Comparison of ENCODE assay signal across 1 cellular context in the genomic region with DNA sequence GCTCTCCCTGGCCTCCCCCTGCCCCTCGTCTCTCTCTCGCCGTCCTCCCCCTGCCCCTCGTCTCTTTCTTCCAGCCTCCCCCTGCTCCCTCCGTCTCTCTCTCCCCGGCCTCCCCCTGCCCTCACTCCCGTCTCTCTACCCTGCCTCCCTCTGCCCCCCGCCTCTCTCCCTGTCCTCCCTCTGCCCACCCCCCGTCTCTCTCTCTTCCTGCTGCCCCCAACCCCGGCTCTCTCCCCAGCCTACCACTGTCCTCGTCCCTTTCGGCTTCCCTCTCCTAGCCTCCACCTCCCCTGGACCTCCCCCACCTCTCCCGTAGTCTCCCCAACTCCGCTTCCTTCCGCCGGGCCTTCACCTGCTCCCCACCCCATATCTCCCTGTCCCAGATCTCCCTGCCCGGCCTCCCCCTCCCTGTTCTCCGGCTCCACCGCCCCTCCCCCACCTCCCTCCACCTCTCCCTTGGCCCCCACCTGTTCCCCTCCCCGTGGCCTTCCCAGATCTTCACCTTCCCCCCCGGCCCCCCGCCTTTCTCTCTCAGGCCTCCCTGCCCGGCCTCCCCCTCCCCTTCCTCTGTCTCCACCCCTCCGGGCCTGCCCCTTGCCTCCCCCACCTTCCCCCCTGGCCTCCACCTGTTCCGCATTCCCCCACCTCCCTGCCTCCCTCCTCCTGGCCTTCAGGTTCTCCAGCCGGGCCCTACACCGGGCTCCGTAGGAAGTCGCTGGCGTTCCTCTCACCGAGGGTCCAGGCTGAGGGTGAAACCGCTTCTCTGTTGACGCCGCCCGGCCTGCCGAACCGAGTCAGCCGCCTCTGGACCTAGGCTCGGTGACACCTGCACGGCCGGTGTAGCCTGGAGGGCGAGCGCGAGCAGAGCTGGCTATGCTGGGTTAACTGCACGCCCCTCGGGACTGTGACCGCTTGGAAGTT.
TF ChIP-seq lines count a peak whose summit lies in the region.

No MANE protein-coding gene starts in this region.

TF ChIP-seq in K562, 482 proteins besides CTCF, POLR2A, EP300 and RAD21 (continued from another document and continues in another):
- TF ChIP-seq MYC (IDR thresholded peaks at IDR 0.05; ENCODE audit: low read depth, low read length) (no peak), MYC (CRISPR knock-in tag; IDR thresholded peaks at IDR 0.05; ENCODE audit: borderline replicate concordance, low read depth) (no peak), SLC30A9 (CRISPR knock-in tag; IDR thresholded peaks at IDR 0.05) (no peak), POLR3A (IDR thresholded peaks at IDR 0.05; ENCODE audit: borderline replicate concordance, extremely low read depth, insufficient read depth, insufficient read length) (no peak), C11orf30 (IDR thresholded peaks at IDR 0.05; ENCODE audit: low read depth) (no peak), ZNF263 (CRISPR knock-in tag; IDR thresholded peaks at IDR 0.05; ENCODE audit: borderline replicate concordance) (no peak), ZBED1 (IDR thresholded peaks at IDR 0.05) (no peak), ZNF217 (CRISPR knock-in tag; IDR thresholded peaks at IDR 0.05) (no peak), PHB2 (IDR thresholded peaks at IDR 0.05; ENCODE audit: low read depth) (no peak), ETV1 (tag; conservative IDR thresholded peaks at IDR 0.05; ENCODE audit: low read depth) (peak; percentile 54), XRCC4 (IDR thresholded peaks at IDR 0.05; ENCODE audit: extremely low read depth, insufficient read depth, insufficient read length) (no peak), SRSF7 (optimal IDR thresholded peaks at IDR 0.05; ENCODE audit: low read depth, low read length) (no peak), MTA1 (IDR thresholded peaks at IDR 0.05; ENCODE audit: borderline replicate concordance) (peak; percentile 49; the same call in 1 of the 2 replicates), SRSF9 (IDR thresholded peaks at IDR 0.05; ENCODE audit: borderline replicate concordance, low read depth, low read length) (no peak), SMAD1 (IDR thresholded peaks at IDR 0.05; ENCODE audit: low read depth, low read length, partially characterized antibody) (no peak), PTTG1 (tag; IDR thresholded peaks at IDR 0.05; ENCODE audit: low read depth) (no peak), BRCA1 (IDR thresholded peaks at IDR 0.05) (no peak), BRCA1 (CRISPR knock-in tag; IDR thresholded peaks at IDR 0.05) (no peak), PURB (CRISPR knock-in tag; IDR thresholded peaks at IDR 0.05; ENCODE audit: low read depth) (no peak), ESRRA (IDR thresholded peaks at IDR 0.05; ENCODE audit: borderline replicate concordance, low read depth) (no peak), LCOR (CRISPR knock-in tag; IDR thresholded peaks at IDR 0.05) (no peak), E2F4 (CRISPR knock-in tag; IDR thresholded peaks at IDR 0.05; ENCODE audit: low read depth) (no peak), ZNF444 (CRISPR knock-in tag; IDR thresholded peaks at IDR 0.05) (no peak), ZNF224 (CRISPR knock-in tag; IDR thresholded peaks at IDR 0.05) (no peak), ZBTB40 (IDR thresholded peaks at IDR 0.05) (no peak), ZBTB40 (CRISPR knock-in tag; IDR thresholded peaks at IDR 0.05) (no peak), ZNF408 (CRISPR knock-in tag; IDR thresholded peaks at IDR 0.05; ENCODE audit: low read depth) (no peak), LARP7 (IDR thresholded peaks at IDR 0.05) (peak; percentile 3; the same call in 1 of the 2 replicates)
- TF ChIP-seq, protein P1, sequence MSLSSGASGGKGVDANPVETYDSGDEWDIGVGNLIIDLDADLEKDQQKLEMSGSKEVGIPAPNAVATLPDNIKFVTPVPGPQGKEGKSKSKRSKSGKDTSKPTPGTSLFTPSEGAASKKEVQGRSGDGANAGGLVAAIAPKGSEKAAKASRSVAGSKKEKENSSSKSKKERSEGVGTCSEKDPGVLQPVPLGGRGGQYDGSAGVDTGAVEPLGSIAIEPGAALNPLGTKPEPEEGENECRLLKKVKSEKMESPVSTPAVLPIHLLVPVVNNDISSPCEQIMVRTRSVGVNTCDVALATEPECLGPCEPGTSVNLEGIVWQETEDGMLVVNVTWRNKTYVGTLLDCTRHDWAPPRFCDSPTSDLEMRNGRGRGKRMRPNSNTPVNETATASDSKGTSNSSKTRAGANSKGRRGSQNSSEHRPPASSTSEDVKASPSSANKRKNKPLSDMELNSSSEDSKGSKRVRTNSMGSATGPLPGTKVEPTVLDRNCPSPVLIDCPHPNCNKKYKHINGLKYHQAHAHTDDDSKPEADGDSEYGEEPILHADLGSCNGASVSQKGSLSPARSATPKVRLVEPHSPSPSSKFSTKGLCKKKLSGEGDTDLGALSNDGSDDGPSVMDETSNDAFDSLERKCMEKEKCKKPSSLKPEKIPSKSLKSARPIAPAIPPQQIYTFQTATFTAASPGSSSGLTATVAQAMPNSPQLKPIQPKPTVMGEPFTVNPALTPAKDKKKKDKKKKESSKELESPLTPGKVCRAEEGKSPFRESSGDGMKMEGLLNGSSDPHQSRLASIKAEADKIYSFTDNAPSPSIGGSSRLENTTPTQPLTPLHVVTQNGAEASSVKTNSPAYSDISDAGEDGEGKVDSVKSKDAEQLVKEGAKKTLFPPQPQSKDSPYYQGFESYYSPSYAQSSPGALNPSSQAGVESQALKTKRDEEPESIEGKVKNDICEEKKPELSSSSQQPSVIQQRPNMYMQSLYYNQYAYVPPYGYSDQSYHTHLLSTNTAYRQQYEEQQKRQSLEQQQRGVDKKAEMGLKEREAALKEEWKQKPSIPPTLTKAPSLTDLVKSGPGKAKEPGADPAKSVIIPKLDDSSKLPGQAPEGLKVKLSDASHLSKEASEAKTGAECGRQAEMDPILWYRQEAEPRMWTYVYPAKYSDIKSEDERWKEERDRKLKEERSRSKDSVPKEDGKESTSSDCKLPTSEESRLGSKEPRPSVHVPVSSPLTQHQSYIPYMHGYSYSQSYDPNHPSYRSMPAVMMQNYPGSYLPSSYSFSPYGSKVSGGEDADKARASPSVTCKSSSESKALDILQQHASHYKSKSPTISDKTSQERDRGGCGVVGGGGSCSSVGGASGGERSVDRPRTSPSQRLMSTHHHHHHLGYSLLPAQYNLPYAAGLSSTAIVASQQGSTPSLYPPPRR (CRISPR knock-in tag; IDR thresholded peaks at IDR 0.05; ENCODE audit: borderline replicate concordance) = no peak
- TF ChIP-seq, protein P2, sequence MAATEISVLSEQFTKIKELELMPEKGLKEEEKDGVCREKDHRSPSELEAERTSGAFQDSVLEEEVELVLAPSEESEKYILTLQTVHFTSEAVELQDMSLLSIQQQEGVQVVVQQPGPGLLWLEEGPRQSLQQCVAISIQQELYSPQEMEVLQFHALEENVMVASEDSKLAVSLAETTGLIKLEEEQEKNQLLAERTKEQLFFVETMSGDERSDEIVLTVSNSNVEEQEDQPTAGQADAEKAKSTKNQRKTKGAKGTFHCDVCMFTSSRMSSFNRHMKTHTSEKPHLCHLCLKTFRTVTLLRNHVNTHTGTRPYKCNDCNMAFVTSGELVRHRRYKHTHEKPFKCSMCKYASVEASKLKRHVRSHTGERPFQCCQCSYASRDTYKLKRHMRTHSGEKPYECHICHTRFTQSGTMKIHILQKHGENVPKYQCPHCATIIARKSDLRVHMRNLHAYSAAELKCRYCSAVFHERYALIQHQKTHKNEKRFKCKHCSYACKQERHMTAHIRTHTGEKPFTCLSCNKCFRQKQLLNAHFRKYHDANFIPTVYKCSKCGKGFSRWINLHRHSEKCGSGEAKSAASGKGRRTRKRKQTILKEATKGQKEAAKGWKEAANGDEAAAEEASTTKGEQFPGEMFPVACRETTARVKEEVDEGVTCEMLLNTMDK (IDR thresholded peaks at IDR 0.05; ENCODE audit: borderline replicate concordance, insufficient read depth, low read depth, low read length, poor library complexity, severe bottlenecking) = no peak
- TF ChIP-seq, protein P3, sequence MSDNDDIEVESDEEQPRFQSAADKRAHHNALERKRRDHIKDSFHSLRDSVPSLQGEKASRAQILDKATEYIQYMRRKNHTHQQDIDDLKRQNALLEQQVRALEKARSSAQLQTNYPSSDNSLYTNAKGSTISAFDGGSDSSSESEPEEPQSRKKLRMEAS (CRISPR knock-in tag; IDR thresholded peaks at IDR 0.05) = no peak
